Comparison of ENCODE assay signal across 11 cellular contexts in genomic region chr9:77819672-77820071, GRCh38.
A peak's percentile ranks its signal among the peaks of the same experiment; 100 is the strongest.
DNase-seq lines count a peak whose midpoint lies in the region; ATAC-seq, FAIRE-seq and TF ChIP-seq lines count a peak whose summit lies in the region.
"Had no signal": no experiment of that assay in that cellular context is flagged by ENCODE, and none has a peak within 500 bp of the region (broad histone marks: within the 10 kb centered on the region; RNA-seq: fewer than 3 reads in every experiment).

No MANE protein-coding gene starts in this region.

- H2BK120ac ChIP-seq in mesendoderm (ENCODE audit: low read depth, low read length), result no peak overlapping the region

- no peaks in the 10 kb centered on the region for H3K9me3 ChIP-seq in CD4-positive, CD25-positive, alpha-beta regulatory T cell (ENCODE audit: control insufficient read depth in 2 of 2, low read length in 2 of 2)
- no peaks in the 10 kb centered on the region for H3K9me3 ChIP-seq in astrocyte (ENCODE audit: insufficient read depth, low read depth, low read length)

- no peak overlapping the region for H2AFZ ChIP-seq in astrocyte (ENCODE audit: low read depth, low read length)

- no peaks in the 10 kb centered on the region for H3K27me3 ChIP-seq in CD4-positive, CD25-positive, alpha-beta regulatory T cell (ENCODE audit: control insufficient read depth, insufficient read depth, low read length)
- H3K27me3 ChIP-seq in astrocyte (ENCODE audit: insufficient read depth, low read length) (no peaks in the 10 kb centered on the region), mesendoderm (ENCODE audit: insufficient read depth, low read length, poor library complexity) (no peaks in the 10 kb centered on the region), H7 (ENCODE audit: control insufficient read depth, insufficient read depth, low read length) (no peaks in the 10 kb centered on the region)

- no peaks in the 10 kb centered on the region for H3K27me3 Mint-ChIP-seq in CD4-positive, CD25-positive, alpha-beta regulatory T cell
- no peaks in the 10 kb centered on the region for H3K27me3 Mint-ChIP-seq in astrocyte (ENCODE audit: low read depth, unreplicated experiment)
- H3K27me3 Mint-ChIP-seq: naive B cell had no signal

- H3K27ac ChIP-seq in CD4-positive, CD25-positive, alpha-beta regulatory T cell (ENCODE audit: insufficient read depth, low read length, poor library complexity, severe bottlenecking), result no peak overlapping the region
- H3K27ac ChIP-seq in astrocyte (ENCODE audit: low read depth, low read length) (no peak overlapping the region), mesendoderm (ENCODE audit: low read depth, low read length) (peak overlapping the region; percentile 41)

- no peak overlapping the region for H2BK5ac ChIP-seq in mesendoderm (ENCODE audit: low read length)

- DNase-seq in CD4-positive, CD25-positive, alpha-beta regulatory T cell, result peak in 2 of 3 donors; percentile 7 to 57
- peak; percentile 30 for DNase-seq in astrocyte (ENCODE audit: low read depth)
- no peak for DNase-seq in mesendoderm
- DNase-seq in H7, result no peak
- DNase-seq in cortex of kidney (lab: John Stamatoyannopoulos, UW), result no peak
- no peak for DNase-seq in cerebellar nuclear complex (lab: John Stamatoyannopoulos, UW)
- DNase-seq: Calu3, naive B cell had no signal

- H3K23ac ChIP-seq in mesendoderm (ENCODE audit: low read length), result no peak overlapping the region

- H4K8ac ChIP-seq in mesendoderm (ENCODE audit: low read depth, low read length), result no peak overlapping the region

- H3K79me2 ChIP-seq in astrocyte (ENCODE audit: insufficient read depth, low read length) (peaks cover 8% of the 10 kb centered on the region), mesendoderm (ENCODE audit: control insufficient read depth, insufficient read depth, low read length) (no peaks in the 10 kb centered on the region)

- peak overlapping the region in 1 of 3 donors; percentile 66 for H3K27ac Mint-ChIP-seq in CD4-positive, CD25-positive, alpha-beta regulatory T cell
- no peak overlapping the region for H3K27ac Mint-ChIP-seq in astrocyte (ENCODE audit: unreplicated experiment)
- H3K27ac Mint-ChIP-seq: naive B cell had no signal

- no peak overlapping the region for H4K5ac ChIP-seq in mesendoderm (ENCODE audit: low read length)

- WGBS in mesendoderm (ENCODE audit: extremely low coverage, insufficient coverage, low lambda C conversion rate), result no CpG with 5 or more reads among the region's 1 CpG

- peaks cover 10% of the 10 kb centered on the region for H3K36me3 Mint-ChIP-seq in CD4-positive, CD25-positive, alpha-beta regulatory T cell
- peaks cover 2% of the 10 kb centered on the region for H3K36me3 Mint-ChIP-seq in astrocyte (ENCODE audit: low read depth, unreplicated experiment)
- H3K36me3 Mint-ChIP-seq: naive B cell had no signal

- no peak overlapping the region for H3K4me3 Mint-ChIP-seq in CD4-positive, CD25-positive, alpha-beta regulatory T cell
- no peak overlapping the region for H3K4me3 Mint-ChIP-seq in astrocyte (ENCODE audit: unreplicated experiment)
- H3K4me3 Mint-ChIP-seq: activated T-helper 1 cell treated with anti-CD3 and anti-CD28 coated beads, Interleukin-12 subunit alpha, Interleukin-12 subunit beta, Interleukin-2, Interleukin-4 antibody, amounts not matched to agents 30 ng/mL and 10 ng/mL and 1 ng/mL, durations not matched to agents 14 hours and 24 hours and 36 hours; naive B cell had no signal

- no peak overlapping the region for H3K4ac ChIP-seq in mesendoderm (ENCODE audit: low read depth, low read length)

- TF ChIP-seq CTCF in astrocyte (IDR thresholded peaks at IDR 0.05; ENCODE audit: insufficient read depth, low read depth, low read length), result no peak

- H3K4me1 ChIP-seq in CD4-positive, CD25-positive, alpha-beta regulatory T cell (ENCODE audit: control insufficient read depth, insufficient read depth, low read length, poor library complexity, severe bottlenecking), result peaks cover 20% of the 10 kb centered on the region
- H3K4me1 ChIP-seq in astrocyte (ENCODE audit: insufficient read depth, low read length) (peaks cover 6% of the 10 kb centered on the region), mesendoderm (ENCODE audit: control insufficient read depth, low read depth, low read length) (peaks cover 10% of the 10 kb centered on the region)

- H3K9ac ChIP-seq in astrocyte (ENCODE audit: low read length) (no peak overlapping the region), mesendoderm (ENCODE audit: low read length) (no peak overlapping the region)

- H3K56ac ChIP-seq in mesendoderm (ENCODE audit: low read length), result no peak overlapping the region

- peaks cover 3% of the 10 kb centered on the region for H3K36me3 ChIP-seq in CD4-positive, CD25-positive, alpha-beta regulatory T cell (ENCODE audit: control insufficient read depth, insufficient read depth, low read length)
- H3K36me3 ChIP-seq in astrocyte (ENCODE audit: insufficient read depth, low read length) (no peaks in the 10 kb centered on the region), mesendoderm (ENCODE audit: control insufficient read depth, insufficient read depth, low read length) (no peaks in the 10 kb centered on the region), H7 (replicated peaks; ENCODE audit: control insufficient read depth, insufficient read depth, low read length) (no peaks in the 10 kb centered on the region)

- ATAC-seq in CD4-positive, CD25-positive, alpha-beta regulatory T cell (ENCODE audit: low read depth in 2 of 2), result peak; percentile 37 to 50
- ATAC-seq in HG03159 (IDR thresholded peaks at IDR 0.05; ENCODE audit: unreplicated experiment) (peak; percentile 85), GM21717 (IDR thresholded peaks at IDR 0.05; ENCODE audit: unreplicated experiment) (no peak)

- H3K9me3 Mint-ChIP-seq in CD4-positive, CD25-positive, alpha-beta regulatory T cell, result no peaks in the 10 kb centered on the region
- no peaks in the 10 kb centered on the region for H3K9me3 Mint-ChIP-seq in astrocyte (ENCODE audit: unreplicated experiment)
- H3K9me3 Mint-ChIP-seq: activated T-helper 1 cell treated with anti-CD3 and anti-CD28 coated beads, Interleukin-12 subunit alpha, Interleukin-12 subunit beta, Interleukin-2, Interleukin-4 antibody, amounts not matched to agents 30 ng/mL and 10 ng/mL and 1 ng/mL, durations not matched to agents 14 hours and 24 hours and 36 hours; naive B cell had no signal

- H2AK5ac ChIP-seq in mesendoderm (ENCODE audit: low read length), result no peak overlapping the region

- no peaks in the 10 kb centered on the region for H4K20me1 ChIP-seq in astrocyte (ENCODE audit: insufficient read depth, low read length)

- no peak overlapping the region for H3K4me2 ChIP-seq in astrocyte (ENCODE audit: low read length)
- H3K4me2 ChIP-seq in mesendoderm (ENCODE audit: low read length), result no peak overlapping the region

- no peak for FAIRE-seq in astrocyte (lab: Jason Lieb, UNC)

- H3K4me1 Mint-ChIP-seq in CD4-positive, CD25-positive, alpha-beta regulatory T cell, result peaks cover 17 to 36% (median 32%) of the 10 kb centered on the region in 4 donors
- H3K4me1 Mint-ChIP-seq in astrocyte (ENCODE audit: low read depth, unreplicated experiment), result peaks cover 6% of the 10 kb centered on the region
- H3K4me1 Mint-ChIP-seq: naive B cell had no signal

- H3K79me1 ChIP-seq in mesendoderm (ENCODE audit: low read length), result no peaks in the 10 kb centered on the region

- no peak overlapping the region for H3K4me3 ChIP-seq in CD4-positive, CD25-positive, alpha-beta regulatory T cell (ENCODE audit: low read depth, low read length)
- H3K4me3 ChIP-seq in astrocyte (ENCODE audit: insufficient read depth, low read depth, low read length), result no peak overlapping the region
- H3K4me3 ChIP-seq in mesendoderm (ENCODE audit: low read length), result no peak overlapping the region
- H3K4me3 ChIP-seq in H7 (ENCODE audit: insufficient read depth, low read depth, low read length), result no peak overlapping the region

- peak overlapping the region; percentile 9 for H3K18ac ChIP-seq in mesendoderm (ENCODE audit: low read length)

- no peak overlapping the region for H2BK15ac ChIP-seq in mesendoderm (replicated peaks; ENCODE audit: low read depth)

Comparison
In these comparisons a context has a peak if more than half of its experiments do, and no peak if none do; other contexts are left out.
1. DNase-seq: peak in CD4-positive, CD25-positive, alpha-beta regulatory T cell (2 of 3) and astrocyte (single experiment); none in mesendoderm (single experiment), H7 (single experiment), cortex of kidney (single experiment) and cerebellar nuclear complex (0 of 2).